Comparison of ENCODE assay signal across 8 cellular contexts in the genomic region with DNA sequence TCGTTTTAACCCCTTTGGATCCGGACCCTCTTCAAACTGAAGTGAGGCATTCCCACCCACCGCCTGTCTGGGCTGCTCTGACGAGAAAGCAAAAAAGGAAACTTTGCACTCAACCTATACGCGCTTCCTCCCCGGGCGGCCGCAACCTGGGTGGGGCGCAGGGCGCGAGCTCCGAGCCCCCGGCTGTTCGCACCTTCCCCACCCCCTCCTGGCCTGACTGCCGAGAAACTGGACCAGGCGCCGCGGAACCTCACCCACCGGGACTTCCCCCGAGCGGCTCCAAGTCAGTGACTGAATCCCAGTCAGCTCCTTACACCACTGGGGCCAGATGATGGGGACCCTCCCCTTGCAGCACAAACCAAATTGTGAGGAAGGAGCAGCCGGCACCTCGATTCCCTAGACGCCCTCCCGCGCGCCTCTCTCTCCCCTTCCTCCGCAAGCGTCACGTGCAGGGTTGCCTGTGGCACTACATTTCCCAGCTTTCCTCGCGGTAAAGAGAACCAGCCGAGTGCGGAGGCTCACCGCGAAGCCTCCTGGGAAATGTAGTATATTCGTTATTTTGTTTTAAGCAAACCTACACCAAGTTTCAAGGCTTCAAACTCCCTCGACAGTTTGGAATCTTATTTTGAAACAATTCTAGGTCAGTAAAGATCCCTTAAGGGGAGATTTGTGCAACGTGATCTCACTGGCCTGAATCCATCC. TPM values are rescaled to one million over a fixed set of nuclear protein-coding genes. Genes with fewer than 3 reads are reported as not detected.
A peak's percentile ranks its signal among the peaks of the same experiment; 100 is the strongest.
DNase-seq lines count a peak whose midpoint lies in the region; ATAC-seq and TF ChIP-seq lines count a peak whose summit lies in the region.

Gene RAB29 (minus strand): TSS at position 468 of the 702 bp plus-strand sequence. CDS start 526 bp downstream, outside the sequence.

- DNase-seq in AG09319 (ENCODE audit: extremely low read depth, low read depth) (peak; percentile 50), NCI-H460 (ENCODE audit: extremely low read depth, low read depth) (peak; percentile 79), choroid plexus epithelial cell (ENCODE audit: low read depth) (peak; percentile 85), kidney tubule cell (ENCODE audit: low spot score) (peak; percentile 78)
- DNase-seq in activated CD4-positive, alpha-beta T cell treated with anti-CD3 and anti-CD28 coated beads for 24 hours (ENCODE audit: low read depth in 2 of 2) = peak; percentile 65 to 69
- peak; percentile 49 to 54 for DNase-seq in stimulated activated CD4-positive, alpha-beta T cell treated with anti-CD3 and anti-CD28 coated beads, Interleukin-1b, Interleukin-23, amount 100 ng/mL, for 1 hour (ENCODE audit: low read depth in 2 of 2)

- no peak for TF ChIP-seq CTCF in AG09319 (IDR thresholded peaks at IDR 0.05; ENCODE audit: low read depth, low read length)
- no peak for TF ChIP-seq CTCF in choroid plexus epithelial cell (conservative IDR thresholded peaks at IDR 0.05; ENCODE audit: low read depth, low read length)

- ATAC-seq in GM19035 (IDR thresholded peaks at IDR 0.05; ENCODE audit: unreplicated experiment) (peak; percentile 87), HG03342 (IDR thresholded peaks at IDR 0.05; ENCODE audit: unreplicated experiment) (peak; percentile 87)

- H3K4me3 ChIP-seq in choroid plexus epithelial cell (ENCODE audit: low read depth, low read length) = peak within 1 kb of the TSS; percentile 96

RNA-seq across cellular contexts. Expression of gene RAB29, which starts in this region (rescaled TPM):
- total RNA-seq in NCI-H460 (2014; rRNA removed; shearing (Covaris generic)) = 12.6 and 16.1 TPM in 2 replicates
- polyA plus RNA-seq in NCI-H460 (2014; cell fraction: nucleus; rRNA removed) = 13.2 and 15.7 TPM in 2 replicates

Comparison
In these comparisons a context has a peak if more than half of its experiments do, and no peak if none do; other contexts are left out.
1. Peak in every context shown above with its lines: DNase-seq, ATAC-seq and H3K4me3 ChIP-seq.